Comparison of ENCODE assay signal across 8 cellular contexts in genomic region chr1:54376085-54377039, GRCh38. TPM values are rescaled to one million over a fixed set of nuclear protein-coding genes. Genes with fewer than 3 reads are reported as not detected.
A peak's percentile ranks its signal among the peaks of the same experiment; 100 is the strongest.
DNase-seq lines count a peak whose midpoint lies in the region; ATAC-seq lines count a peak whose summit lies in the region.

No MANE protein-coding gene starts in this region.

- H3K4me3 Mint-ChIP-seq in activated naive CD8-positive, alpha-beta T cell treated with anti-CD3 and anti-CD28 coated beads for 36 hours, result peak overlapping the region; percentile 8

- DNase-seq in DMS53 (lab: John Stamatoyannopoulos, UW) (peak; percentile 54), mucosa of gallbladder (ENCODE audit: low spot score) (no peak), sciatic nerve (ENCODE audit: low spot score) (no peak), NCI-H345 treated with DMSO at 0.1 percent for 48 hours (lab: John Stamatoyannopoulos, UW; ENCODE audit: unreplicated experiment) (no peak)
- DNase-seq in activated naive CD8-positive, alpha-beta T cell treated with anti-CD3 and anti-CD28 coated beads for 36 hours, result peak; percentile 50
- DNase-seq in stimulated activated CD4-positive, alpha-beta T cell treated with anti-CD3 and anti-CD28 coated beads, Interleukin-4, amount 100 ng/mL, for 24 hours, result peak; percentile 17

- ATAC-seq in GM19328 (IDR thresholded peaks at IDR 0.05; ENCODE audit: unreplicated experiment) (peak; percentile 65), HG03196 (IDR thresholded peaks at IDR 0.05; ENCODE audit: unreplicated experiment) (peak; percentile 49), sciatic nerve (no peak)

- no peaks in the 10 kb centered on the region for H3K9me3 Mint-ChIP-seq in activated naive CD8-positive, alpha-beta T cell treated with anti-CD3 and anti-CD28 coated beads for 36 hours

- peaks cover 87% of the 10 kb centered on the region for H3K4me1 Mint-ChIP-seq in activated naive CD8-positive, alpha-beta T cell treated with anti-CD3 and anti-CD28 coated beads for 36 hours

- intact Hi-C loops in sciatic nerve (cut with DNase I), result no loop called here

- H3K27me3 Mint-ChIP-seq in activated naive CD8-positive, alpha-beta T cell treated with anti-CD3 and anti-CD28 coated beads for 36 hours, result no peaks in the 10 kb centered on the region

- peaks cover 29% of the 10 kb centered on the region for H3K36me3 Mint-ChIP-seq in activated naive CD8-positive, alpha-beta T cell treated with anti-CD3 and anti-CD28 coated beads for 36 hours

- peak overlapping the region; percentile 70 for H3K27ac Mint-ChIP-seq in activated naive CD8-positive, alpha-beta T cell treated with anti-CD3 and anti-CD28 coated beads for 36 hours

RNA-seq across cellular contexts. Expression of gene SSBP3, which starts 29.8 kb away (rescaled TPM):
- total RNA-seq in activated naive CD8-positive, alpha-beta T cell treated with anti-CD3 and anti-CD28 coated beads for 36 hours, result 10 to 100 TPM; 62.8 to 65.4 TPM
- total RNA-seq in mucosa of gallbladder, result 110 TPM
- 104 TPM for total RNA-seq in sciatic nerve

Comparison
In these comparisons a context has a peak if more than half of its experiments do, and no peak if none do; other contexts are left out.
1. DNase-seq: peak in DMS53 (single experiment), activated naive CD8-positive, alpha-beta T cell treated with anti-CD3 and anti-CD28 coated beads for 36 hours (single experiment) and stimulated activated CD4-positive, alpha-beta T cell treated with anti-CD3 and anti-CD28 coated beads, Interleukin-4, amount 100 ng/mL, for 24 hours (single experiment); none in mucosa of gallbladder (single experiment), sciatic nerve (single experiment) and NCI-H345 treated with DMSO at 0.1 percent for 48 hours (single experiment).